21 cellular contexts compared by ENCODE assay signal in genomic region chr1:4076346-4076745, GRCh38.
DNase-seq lines count a peak whose midpoint lies in the region; ATAC-seq and TF ChIP-seq lines count a peak whose summit lies in the region.
"Had no signal": no experiment of that assay in that cellular context is flagged by ENCODE, and none has a peak within 500 bp of the region (broad histone marks: within the 10 kb centered on the region; RNA-seq: fewer than 3 reads in every experiment).

No MANE protein-coding gene starts in this region.

- no peaks in the 10 kb centered on the region for H3K36me3 ChIP-seq in spleen
- H3K36me3 ChIP-seq: BE2C had no signal

- TF ChIP-seq CTCF in coronary artery (IDR thresholded peaks at IDR 0.05) (no peak), spleen (IDR thresholded peaks at IDR 0.05 in 8 of 11, conservative IDR thresholded peaks at IDR 0.05 in 3 of 11) (no peak)

- 77 to 91% (median 84%) methylated on average over 5 to 8 of the region's 8 CpGs for WGBS in spleen, 5 donors

- ATAC-seq in left lobe of liver: no peak
- no peak for ATAC-seq in GM21723 (IDR thresholded peaks at IDR 0.05; ENCODE audit: unreplicated experiment)
- ATAC-seq: GM12878, HCT116, HepG2 had no signal

- DNase-seq in coronary artery (ENCODE audit: low spot score): peak; percentile 66
- peak; percentile 18 for DNase-seq in left lobe of liver (ENCODE audit: low spot score)
- peak; percentile 16 for DNase-seq in spleen
- no peak for DNase-seq in NCI-H2029 (lab: John Stamatoyannopoulos, UW)
- DNase-seq in A172 (ENCODE audit: low spot score): no peak
- DNase-seq: ACHN; BE2C; C1 segment of cervical spinal cord; CD4-positive, CD25-positive, alpha-beta regulatory T cell; CD8-positive, alpha-beta memory T cell; COR-L47; DMS 273 treated with DMSO at 0.1 percent for 48 hours; DMS53; DND-41; EL; GM23248; HFFc6 had no signal

- H3K27me3 ChIP-seq in spleen (replicated peaks in 1 of 7): peaks cover 0 to 55% (median 2%) of the 10 kb centered on the region in 7 donors
- H3K27me3 ChIP-seq: BE2C had no signal

- TF ChIP-seq POLR2A in spleen (IDR thresholded peaks at IDR 0.05): no peak

- H3K4me3 ChIP-seq in coronary artery (no peak overlapping the region), spleen (no peak overlapping the region)
- H3K4me3 ChIP-seq: GM12878, GM23248 had no signal

- H3K27ac ChIP-seq in coronary artery (no peak overlapping the region), spleen (no peak overlapping the region)
- H3K27ac ChIP-seq: GM23248 had no signal

- peaks cover 0 to 14% (median 0%) of the 10 kb centered on the region in 8 donors for H3K9me3 ChIP-seq in spleen
- H3K9me3 ChIP-seq: BE2C had no signal

- intact Hi-C loops in spleen (cut with DNase I; ENCODE audit: low total_unique reads): no loop called here

- H3K4me1 ChIP-seq in spleen: no peaks in the 10 kb centered on the region
- H3K4me1 ChIP-seq: BE2C had no signal

Comparison
In these comparisons a context has a peak if more than half of its experiments do, and no peak if none do; other contexts are left out.
1. DNase-seq: peak in coronary artery (single experiment), left lobe of liver (single experiment) and spleen (single experiment); none in NCI-H2029 (single experiment) and A172 (single experiment).